10 cellular contexts compared by ENCODE assay signal in genomic region chr4:104901438-104901837, GRCh38.
A peak's percentile ranks its signal among the peaks of the same experiment; 100 is the strongest.
DNase-seq lines count a peak whose midpoint lies in the region; ATAC-seq and TF ChIP-seq lines count a peak whose summit lies in the region.
"Had no signal": no experiment of that assay in that cellular context is flagged by ENCODE, and none has a peak within 500 bp of the region (broad histone marks: within the 10 kb centered on the region; RNA-seq: fewer than 3 reads in every experiment).

No MANE protein-coding gene starts in this region.

- H3K4me1 ChIP-seq in ovary (ENCODE audit: insufficient read depth): no peaks in the 10 kb centered on the region

- no peaks in the 10 kb centered on the region for H3K9me3 ChIP-seq in ovary

- no peaks in the 10 kb centered on the region for H3K36me3 ChIP-seq in ovary

- H3K4me3 ChIP-seq in astrocyte of the spinal cord (ENCODE audit: low read depth, low read length) (no peak overlapping the region), ovary (no peak overlapping the region)

- ATAC-seq in HG03432 (IDR thresholded peaks at IDR 0.05; ENCODE audit: unreplicated experiment) (no peak), GM19324 (IDR thresholded peaks at IDR 0.05; ENCODE audit: low FRiP score, unreplicated experiment) (no peak)

- H3K27ac ChIP-seq in ovary: no peak overlapping the region

- WGBS in ovary, 3 donors: 46 to 52% (median 49%) methylated on average over 3 of the region's 3 CpGs

- intact Hi-C loops in ovary (cut with DNase I): no loop called here

- TF ChIP-seq EP300 in ovary (IDR thresholded peaks at IDR 0.05): no peak

- TF ChIP-seq POLR2A in ovary (IDR thresholded peaks at IDR 0.05): no peak

- no peaks in the 10 kb centered on the region for H3K27me3 ChIP-seq in ovary

- TF ChIP-seq CTCF in astrocyte of the spinal cord (IDR thresholded peaks at IDR 0.05; ENCODE audit: low read depth, low read length) (peak; percentile 7), ovary (IDR thresholded peaks at IDR 0.05) (no peak)

- in situ Hi-C loops in astrocyte of the spinal cord (cut with HindIII; ENCODE audit: low sequenced_read_pairs): no loop called here

- DNase-seq in ELF-1 (ENCODE audit: low read depth, low spot score) (peak; percentile 42), NAMALWA (ENCODE audit: low spot score) (peak; percentile 25), astrocyte of the spinal cord (ENCODE audit: low read depth, low spot score) (peak; percentile 71), left kidney (ENCODE audit: low read depth, low spot score) (peak; percentile 23), NCI-H2107 (lab: John Stamatoyannopoulos, UW) (no peak), ovary (no peak)
- DNase-seq: CD4-positive, alpha-beta T cell; NCI-H187 treated with DMSO at 0.1 percent for 48 hours had no signal

Comparison
In these comparisons a context has a peak if more than half of its experiments do, and no peak if none do; other contexts are left out.
1. DNase-seq: peak in ELF-1 (single experiment), NAMALWA (single experiment), astrocyte of the spinal cord (single experiment) and left kidney (single experiment); none in NCI-H2107 (single experiment) and ovary (0 of 5).